Comparison of ENCODE assay signal across 25 cellular contexts in genomic region chr6:30932665-30933365, GRCh38. TPM values are rescaled to one million over a fixed set of nuclear protein-coding genes. Genes with fewer than 3 reads are reported as not detected.
DNase-seq lines count a peak whose midpoint lies in the region; ATAC-seq, FAIRE-seq and TF ChIP-seq lines count a peak whose summit lies in the region.
"Had no signal": no experiment of that assay in that cellular context is flagged by ENCODE, and none has a peak within 500 bp of the region (broad histone marks: within the 10 kb centered on the region; RNA-seq: fewer than 3 reads in every experiment).

No MANE protein-coding gene starts in this region.

- TF ChIP-seq POLR2A in body of pancreas (IDR thresholded peaks at IDR 0.05): no peak

- peak overlapping the region in 3 of 4 donors; percentile 37 to 78 (median 75) for H3K27ac ChIP-seq in body of pancreas
- peak overlapping the region; percentile 84 for H3K27ac ChIP-seq in lower lobe of right lung
- peak overlapping the region in 3 of 4 donors; percentile 26 to 61 (median 42) for H3K27ac ChIP-seq in pancreas
- H3K27ac ChIP-seq: BLaER1 had no signal

- H3K9me3 Mint-ChIP-seq in Caco-2 (ENCODE audit: unreplicated experiment): peaks cover 17% of the 10 kb centered on the region
- H3K9me3 Mint-ChIP-seq: CD8-positive, alpha-beta T cell had no signal

- H3K9me3 ChIP-seq in Caco-2: peaks cover 5% of the 10 kb centered on the region; the same call in 1 of the 2 replicates
- no peaks in the 10 kb centered on the region for H3K9me3 ChIP-seq in body of pancreas
- peaks cover 6% of the 10 kb centered on the region for H3K9me3 ChIP-seq in lower lobe of right lung
- H3K9me3 ChIP-seq in pancreas: no peaks in the 10 kb centered on the region

- H3K36me3 Mint-ChIP-seq in Caco-2 (ENCODE audit: insufficient read depth, unreplicated experiment): no peaks in the 10 kb centered on the region

- FAIRE-seq in pancreas (lab: Jason Lieb, UNC): no peak
- FAIRE-seq: D721Med, HTR-8/SVneo, RCC 7860 had no signal

- H3K4me3 Mint-ChIP-seq in Caco-2 (ENCODE audit: unreplicated experiment): no peak overlapping the region
- H3K4me3 Mint-ChIP-seq: CD8-positive, alpha-beta T cell; H9; IgD-negative memory B cell had no signal

- POLR2A ChIA-PET in Caco-2 (lab: Charles Lee): no interaction called here

- no peaks in the 10 kb centered on the region for H3K36me3 ChIP-seq in Caco-2 (ENCODE audit: control insufficient read depth, insufficient read depth, low read length)
- H3K36me3 ChIP-seq in body of pancreas (replicated peaks in 1 of 2; ENCODE audit: insufficient read depth in 1 of 2, low read depth in 2 of 2): no peaks in the 10 kb centered on the region
- no peaks in the 10 kb centered on the region for H3K36me3 ChIP-seq in lower lobe of right lung
- H3K36me3 ChIP-seq in pancreas: no peaks in the 10 kb centered on the region

- WGBS in body of pancreas, 2 donors: 68 to 76% methylated on average over 6 of the region's 6 CpGs
- 71% methylated on average over 6 of the region's 6 CpGs for WGBS in pancreas, 2 donors

- DNase-seq in Caco-2: no peak
- DNase-seq in body of pancreas: no peak
- DNase-seq in lower lobe of right lung: no peak
- no peak for DNase-seq in pancreas
- no peak for DNase-seq in effector CD4-positive, alpha-beta T cell
- DNase-seq: CD8-positive, alpha-beta T cell; DMS79 treated with DMSO at 0.1 percent for 48 hours; H9; Kasumi-1; MM.1S; NCI-H1092 treated with DMSO at 0.1 percent for 48 hours; NCI-H2081 treated with DMSO at 0.1 percent for 48 hours; NCI-H510A; NCI-H748 treated with DMSO at 0.1 percent for 48 hours; NK-92 treated with Interleukin-12 subunit alpha and Interleukin-12 subunit beta, amount 100 ng/mL, for 24 hours had no signal

- intact Hi-C loops in Caco-2 (cut with micrococcal nuclease; ENCODE audit: unreplicated experiment): loop anchor here (5.0 kb wide), 1 partner anchor 109 kb away; no protein-coding TSS in a partner anchor
- intact Hi-C loops in body of pancreas (cut with DNase I): no loop called here
- intact Hi-C loops in lower lobe of right lung (cut with DNase I): no loop called here
- intact Hi-C loops in pancreas (cut with DNase I): loop anchor here in 1 of 3 donors (10.0 kb wide), 1 partner anchor 132 kb away; no protein-coding TSS in a partner anchor

- H3K4me1 Mint-ChIP-seq in Caco-2 (ENCODE audit: low read depth, unreplicated experiment): peaks cover 36% of the 10 kb centered on the region

- no peak for ATAC-seq in body of pancreas
- ATAC-seq in lower lobe of right lung: no peak
- no peak for ATAC-seq in pancreas
- no peak for ATAC-seq in GM19351 (IDR thresholded peaks at IDR 0.05; ENCODE audit: unreplicated experiment)
- no peak for ATAC-seq in GM18907 (IDR thresholded peaks at IDR 0.05; ENCODE audit: unreplicated experiment)
- ATAC-seq: CD8-positive, alpha-beta T cell; Right ventricle myocardium inferior had no signal

- peak overlapping the region; percentile 91 for H3K27ac Mint-ChIP-seq in Caco-2 (ENCODE audit: unreplicated experiment)
- H3K27ac Mint-ChIP-seq: CD8-positive, alpha-beta T cell; H9 had no signal

- CTCF ChIA-PET in Caco-2 (lab: Charles Lee): interaction anchor here (1.5 kb wide), 1 partner anchor 19 kb away, joined by 8 read pairs; the partner anchor contains the start of gene VARS2

- TF ChIP-seq CTCF in Caco-2 (IDR thresholded peaks at IDR 0.05; ENCODE audit: insufficient read depth in 1 of 2, low read depth in 1 of 2, low read length in 1 of 2, severe bottlenecking in 1 of 2, unreplicated experiment in 1 of 2): no peak
- no peak for TF ChIP-seq CTCF in body of pancreas (IDR thresholded peaks at IDR 0.05)
- TF ChIP-seq CTCF in lower lobe of right lung (IDR thresholded peaks at IDR 0.05): no peak
- TF ChIP-seq CTCF in pancreas (IDR thresholded peaks at IDR 0.05): no peak

- H3K27me3 Mint-ChIP-seq in Caco-2 (ENCODE audit: insufficient read depth, unreplicated experiment): no peaks in the 10 kb centered on the region
- H3K27me3 Mint-ChIP-seq: IgD-negative memory B cell had no signal

- BruUV-seq in Caco-2 (replicated peaks; lab: Mats Ljungman, UMichigan): no TSS peak

- peaks cover 21% of the 10 kb centered on the region for H3K4me1 ChIP-seq in Caco-2
- H3K4me1 ChIP-seq in body of pancreas: peaks cover 24% of the 10 kb centered on the region
- peaks cover 17% of the 10 kb centered on the region for H3K4me1 ChIP-seq in lower lobe of right lung
- H3K4me1 ChIP-seq in pancreas: peaks cover 0 to 6% (median 0%) of the 10 kb centered on the region in 3 donors
- H3K4me1 ChIP-seq: BLaER1 had no signal

- no peaks in the 10 kb centered on the region for H3K27me3 ChIP-seq in Caco-2 (replicated peaks; ENCODE audit: control insufficient read depth, insufficient read depth, low read length)
- no peaks in the 10 kb centered on the region for H3K27me3 ChIP-seq in body of pancreas
- no peaks in the 10 kb centered on the region for H3K27me3 ChIP-seq in lower lobe of right lung (ENCODE audit: low read depth)
- no peaks in the 10 kb centered on the region for H3K27me3 ChIP-seq in pancreas
- H3K27me3 ChIP-seq: BLaER1 had no signal

- no peak overlapping the region for H3K4me3 ChIP-seq in Caco-2 (ENCODE audit: low read depth, low read length)
- H3K4me3 ChIP-seq in body of pancreas: no peak overlapping the region
- peak overlapping the region; percentile 14 for H3K4me3 ChIP-seq in lower lobe of right lung
- no peak overlapping the region for H3K4me3 ChIP-seq in pancreas
- H3K4me3 ChIP-seq: BLaER1 had no signal

RNA-seq across cellular contexts. Expression of gene SFTA2, which starts 0.8 kb away (rescaled TPM):
- total RNA-seq in Caco-2 (2022) (6.6 and 9.6 TPM in 2 replicates), body of pancreas (1 to 10 TPM in 1 of 2 donors, not detected in 1; 5.2 TPM), lower lobe of right lung (351 TPM), pancreas (1 to 10 TPM in 5 of 6 donors, under 1 TPM in 1; 0.83 to 6.6 (median 2.1) TPM)
- polyA plus RNA-seq in pancreas: 10 to 100 TPM; 14.4 to 22.9 TPM
- total RNA-seq: A673; CD8-positive, alpha-beta T cell; H9; OCI-LY7; Right ventricle myocardium inferior had no signal

RNA-seq across cellular contexts. Expression of gene MUCL3, which starts 8.0 kb away (rescaled TPM):
- total RNA-seq in Caco-2 (2022): 0.16 TPM in 1 of 2 replicates, not detected in the other
- total RNA-seq in body of pancreas: under 1 TPM; under 0.01 to 0.52 TPM
- 5.3 TPM for total RNA-seq in lower lobe of right lung
- 1 to 10 TPM in 1 of 6 donors, under 1 TPM in 1, not detected in 4; 0.09 to 5.6 TPM for total RNA-seq in pancreas
- 1 to 10 TPM in 1 of 2 donors, under 1 TPM in 1; 0.04 to 1.2 TPM for polyA plus RNA-seq in pancreas
- total RNA-seq: A673; CD8-positive, alpha-beta T cell; OCI-LY7; Right ventricle myocardium inferior had no signal
- polyA plus RNA-seq: IgD-negative memory B cell had no signal

RNA-seq across cellular contexts. Expression of gene VARS2, which starts 18.8 kb away (rescaled TPM):
- total RNA-seq in Caco-2 (2022) (32.1 and 37.5 TPM in 2 replicates), body of pancreas (10 to 100 TPM; 16.6 to 29.7 TPM), lower lobe of right lung (33.0 TPM), pancreas (10 to 100 TPM; 11.3 to 25.8 (median 17.1) TPM)
- polyA plus RNA-seq in pancreas: 10 to 100 TPM; 40.4 to 40.6 TPM

RNA-seq across cellular contexts. Expression of gene GTF2H4, which starts 24.8 kb away (rescaled TPM):
- total RNA-seq in Caco-2 (2022): 40.6 and 43.6 TPM in 2 replicates
- total RNA-seq in body of pancreas: 10 to 100 TPM in 1 of 2 donors, under 1 TPM in 1; 0.66 to 27.2 TPM
- 37.1 TPM for total RNA-seq in lower lobe of right lung
- 10 to 100 TPM in 5 of 6 donors, 1 to 10 TPM in 1; 9.4 to 23.2 (median 13.0) TPM for total RNA-seq in pancreas
- polyA plus RNA-seq in pancreas: 10 to 100 TPM; 34.6 to 45.8 TPM

RNA-seq across cellular contexts. Expression of gene DDR1, which starts 48.5 kb away (rescaled TPM):
- total RNA-seq in Caco-2 (2022): 113 and 115 TPM in 2 replicates
- 10 to 100 TPM; 90.3 to 97.3 TPM for total RNA-seq in body of pancreas
- 80.9 TPM for total RNA-seq in lower lobe of right lung
- 100 to 1,000 TPM in 4 of 6 donors, 10 to 100 TPM in 2; 92.7 to 160 (median 118) TPM for total RNA-seq in pancreas
- polyA plus RNA-seq in pancreas: 100 to 1,000 TPM; 103 to 149 TPM

Comparison
In these comparisons a context has a peak if more than half of its experiments do, and no peak if none do; other contexts are left out.
1. RNA of gene SFTA2, which starts 0.8 kb away (total RNA-seq): 351 TPM in lower lobe of right lung (single experiment); 6.6 to 9.6 TPM in Caco-2, 5.2 TPM in body of pancreas and 0.83 to 6.6 TPM in pancreas; every median in the first group is over 10 times any median in the second.
2. Peak in every context shown above with its lines, with median percentiles within 50 percentile points of each other: H3K27ac ChIP-seq.